Comparison of ENCODE assay signal across 7 cellular contexts in the genomic region with DNA sequence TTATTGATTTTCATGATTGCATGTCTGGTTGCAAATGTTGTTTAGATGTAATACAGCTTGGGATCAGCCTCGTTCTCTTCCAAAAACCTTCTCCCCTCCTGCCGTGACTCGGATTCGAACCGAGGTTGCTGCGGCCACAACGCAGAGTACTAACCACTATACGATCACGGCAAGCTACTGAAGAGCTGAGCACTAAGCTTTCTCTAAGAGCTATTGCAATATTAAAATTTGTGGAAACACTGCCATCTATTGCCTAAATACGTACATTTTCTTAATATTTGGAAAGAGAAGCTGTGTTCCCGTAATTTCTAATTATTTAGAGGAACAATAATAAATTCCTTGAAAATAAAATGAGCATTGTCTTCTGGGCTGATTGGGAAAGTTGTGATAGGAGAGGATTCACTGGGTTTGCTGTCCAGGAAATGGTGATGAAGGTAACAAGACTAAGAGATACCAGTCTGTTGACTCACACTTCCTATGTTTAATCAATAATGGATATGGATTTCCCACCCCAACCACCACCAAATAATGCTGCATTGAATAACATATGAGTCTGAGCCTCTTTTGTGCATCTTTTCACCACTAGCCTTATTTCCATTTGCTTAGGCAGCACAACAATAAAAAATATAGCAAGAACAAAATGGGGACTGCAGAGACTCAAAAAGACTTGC.
DNase-seq lines count a peak whose midpoint lies in the region; ATAC-seq and TF ChIP-seq lines count a peak whose summit lies in the region.

No MANE protein-coding gene starts in this region.

- H3K36me3 ChIP-seq in mesodermal cell (ENCODE audit: control insufficient read depth, insufficient read depth, low read length) (no peaks in the 10 kb centered on the region), spleen (no peaks in the 10 kb centered on the region)

- no peak overlapping the region for H3K4me3 ChIP-seq in mesodermal cell (ENCODE audit: extremely low read depth, insufficient read depth, low read length, poor library complexity, severe bottlenecking)
- peak overlapping the region in 2 of 8 donors; percentile 9 to 37 for H3K4me3 ChIP-seq in spleen

- no peak for TF ChIP-seq POLR2A in spleen (IDR thresholded peaks at IDR 0.05)

- peaks cover 14% of the 10 kb centered on the region for H3K4me1 ChIP-seq in mesodermal cell (ENCODE audit: control insufficient read depth, insufficient read depth, low read length, poor library complexity, severe bottlenecking)
- peaks cover 0 to 13% (median 9%) of the 10 kb centered on the region in 6 donors for H3K4me1 ChIP-seq in spleen

- H3K27me3 ChIP-seq in spleen (replicated peaks in 1 of 7) = peaks cover 0 to 12% (median 0%) of the 10 kb centered on the region in 7 donors

- WGBS in mesodermal cell (ENCODE audit: insufficient coverage in 2 of 2), 2 experiments = 79 to 95% methylated on average over 4 to 8 of the region's 11 CpGs
- WGBS in spleen, 5 donors = 11 to 20% (median 12%) methylated on average over 11 of the region's 11 CpGs

- peaks cover 5% of the 10 kb centered on the region for H3K9me3 ChIP-seq in mesodermal cell (ENCODE audit: control insufficient read depth, low read length)
- no peaks in the 10 kb centered on the region for H3K9me3 ChIP-seq in spleen

- TF ChIP-seq CTCF in spleen (IDR thresholded peaks at IDR 0.05 in 8 of 11, conservative IDR thresholded peaks at IDR 0.05 in 3 of 11) = peak in 2 of 11 experiments; percentile 26 to 35

- ATAC-seq in GM21619 (IDR thresholded peaks at IDR 0.05; ENCODE audit: unreplicated experiment) (peak; percentile 48), HG03565 (IDR thresholded peaks at IDR 0.05; ENCODE audit: unreplicated experiment) (no peak)

- intact Hi-C loops in spleen (cut with DNase I; ENCODE audit: low total_unique reads) = no loop called here

- peak overlapping the region; percentile 13 for H3K27ac ChIP-seq in mesodermal cell (ENCODE audit: low read depth, low read length, severe bottlenecking)
- H3K27ac ChIP-seq in spleen = peak overlapping the region in 4 of 8 donors; percentile 11 to 45 (median 30)

- DNase-seq in NCI-H2227 (lab: John Stamatoyannopoulos, UW; ENCODE audit: unreplicated experiment) (peak; percentile 72), cerebellum (ENCODE audit: low spot score) (peak; percentile 66), spleen (no peak)
- no peak for DNase-seq in activated effector memory CD4-positive, alpha-beta T cell treated with Interleukin-2 at 50 U/mL for 16 hours

Comparison
In these comparisons a context has a peak if more than half of its experiments do, and no peak if none do; other contexts are left out.
1. DNase-seq: peak in NCI-H2227 (single experiment) and cerebellum (single experiment); none in spleen (single experiment) and activated effector memory CD4-positive, alpha-beta T cell treated with Interleukin-2 at 50 U/mL for 16 hours (single experiment).